Comparison of ENCODE assay signal across 2 cellular contexts in genomic region chr5:74516217-74516636, GRCh38.
A peak's percentile ranks its signal among the peaks of the same experiment; 100 is the strongest.
TF ChIP-seq lines count a peak whose summit lies in the region.

No MANE protein-coding gene starts in this region.

TF ChIP-seq in IMR-90, 13 proteins besides CTCF, POLR2A, EP300 and RAD21 (continued from another document):
- TF ChIP-seq MAZ (IDR thresholded peaks at IDR 0.05; ENCODE audit: borderline replicate concordance, low read depth, low read length) (no peak), BHLHE40 (IDR thresholded peaks at IDR 0.05; ENCODE audit: low read depth, low read length) (no peak)

TF ChIP-seq in neural cell, 6 proteins besides CTCF, POLR2A, EP300 and RAD21:
- peak; percentile 25 for TF ChIP-seq REST (IDR thresholded peaks at IDR 0.05; ENCODE audit: borderline replicate concordance)
- no peak for TF ChIP-seq SMC3 (conservative IDR thresholded peaks at IDR 0.05; ENCODE audit: poor library complexity)
